In genomic region chr1:34721241-34721640, GRCh38 we compare ENCODE assay signal across 8 cellular contexts. TPM values are rescaled to one million over a fixed set of nuclear protein-coding genes. Genes with fewer than 3 reads are reported as not detected.
"Had no signal": no experiment of that assay in that cellular context is flagged by ENCODE, and none has a peak within 500 bp of the region (broad histone marks: within the 10 kb centered on the region; RNA-seq: fewer than 3 reads in every experiment).

No MANE protein-coding gene starts in this region.

- DNase-seq: GM23248, GOT3, H7, HFFc6 had no signal

- H3K4me3 ChIP-seq: GM23248, HAP-1 had no signal

- H3K9ac ChIP-seq: GM23248 had no signal

- H2AFZ ChIP-seq: GM23248 had no signal

- H3K4me1 ChIP-seq: HAP-1 had no signal

- H3K36me3 ChIP-seq: HAP-1 had no signal

- H3K27ac ChIP-seq: GM23248, HL-60 had no signal

- H3K9me3 ChIP-seq: HAP-1 had no signal

RNA-seq across cellular contexts. Expression of gene GJB5, which starts 33.6 kb away (rescaled TPM):
- polyA plus RNA-seq: HepG2, IgD-negative memory B cell had no signal

RNA-seq across cellular contexts. Expression of gene GJB4, which starts 38.3 kb away (rescaled TPM):
- polyA plus RNA-seq: GM23248, HepG2, IgD-negative memory B cell had no signal

RNA-seq across cellular contexts. Expression of gene GJB3, which starts 59.8 kb away (rescaled TPM):
- polyA plus RNA-seq: GM23248, HepG2, IgD-negative memory B cell had no signal
